In genomic region chr16:30369938-30370443, GRCh38 we compare ENCODE assay signal across 8 cellular contexts. TPM values are rescaled to one million over a fixed set of nuclear protein-coding genes. Genes with fewer than 3 reads are reported as not detected.
DNase-seq lines count a peak whose midpoint lies in the region; ATAC-seq, FAIRE-seq and TF ChIP-seq lines count a peak whose summit lies in the region.

No MANE protein-coding gene starts in this region.

- peak in 1 of 7 experiments; percentile 11 for TF ChIP-seq CTCF in stomach (IDR thresholded peaks at IDR 0.05)

- H3K36me3 Mint-ChIP-seq in T-cell: peaks cover 11% of the 10 kb centered on the region

- no peak for TF ChIP-seq EP300 in stomach (IDR thresholded peaks at IDR 0.05)

- peak overlapping the region; percentile 79 to 83 (median 80) for H3K4me3 Mint-ChIP-seq in T-cell

- FAIRE-seq in H54 (lab: Jason Lieb, UNC): no peak

- peak overlapping the region; percentile 77 for H3K4me3 ChIP-seq in iPS DF 6.9 (ENCODE audit: low read length)
- H3K4me3 ChIP-seq in stomach: peak overlapping the region; percentile 86 to 98 (median 94)

- H3K9ac ChIP-seq in ES-I3 (ENCODE audit: low read depth, low read length): peak overlapping the region; percentile 58; the same call in 1 of the 2 replicates

- CTCF ChIA-PET in T-cell (lab: Charles Lee): interaction anchor here in 1 of 2 donors (1.0 to 1.7 kb wide), 6 partner anchors 15 to 240 kb away, joined by 3 to 32 read pairs (median 4); partner anchors contain the start of genes CD2BP2, DCTPP1 and ZNF771

- H3K27me3 ChIP-seq in iPS DF 6.9 (ENCODE audit: control insufficient read depth, insufficient read depth, low read length) (no peaks in the 10 kb centered on the region), stomach (no peaks in the 10 kb centered on the region)

- no peaks in the 10 kb centered on the region for H3K27me3 Mint-ChIP-seq in T-cell

- no peak overlapping the region for H3K27ac ChIP-seq in iPS DF 6.9 (ENCODE audit: low read length)
- H3K27ac ChIP-seq in stomach: peak overlapping the region; percentile 66 to 97 (median 84)

- POLR2A ChIA-PET in T-cell (lab: Charles Lee): interaction anchor here (1.3 to 1.7 kb wide), 2 partner anchors 13 kb away, joined by 5 to 6 read pairs; partner anchors contain the start of gene SEPTIN1 (in 2 of the 2)

- intact Hi-C loops in stomach (cut with DNase I; ENCODE audit: low total_unique reads): loop anchor here (10.0 kb wide), 1 partner anchor 45 kb away; no protein-coding TSS in a partner anchor

- peak overlapping the region; percentile 93 to 95 for H3K27ac Mint-ChIP-seq in T-cell

- no CpG with 5 or more reads among the region's 73 CpGs for WGBS in iPS DF 6.9 (ENCODE audit: insufficient coverage, insufficient read length)
- 0 to 1% (median 1%) methylated on average over 31 to 73 of the region's 73 CpGs for WGBS in stomach, 5 donors

- no peaks in the 10 kb centered on the region; the same call in 1 of the 2 replicates for H3K36me3 ChIP-seq in ES-I3 (ENCODE audit: insufficient read depth, low read length)
- no peaks in the 10 kb centered on the region for H3K36me3 ChIP-seq in iPS DF 6.9 (ENCODE audit: control insufficient read depth, insufficient read depth, low read length)
- peaks cover 5 to 19% (median 17%) of the 10 kb centered on the region in 4 donors for H3K36me3 ChIP-seq in stomach

- DNase-seq in H54 (ENCODE audit: insufficient read length, low spot score) (no peak), T-cell (no peak), iPS DF 6.9 (ENCODE audit: low read depth, low spot score) (no peak), stomach (no peak), cerebellum (ENCODE audit: low spot score) (no peak), NCI-H1436 (lab: John Stamatoyannopoulos, UW) (no peak), NCI-H748 treated with DMSO at 0.1 percent for 48 hours (lab: John Stamatoyannopoulos, UW) (no peak)

- TF ChIP-seq POLR2A in H54 (IDR thresholded peaks at IDR 0.05; ENCODE audit: low read depth, low read length) (0 out of 2 replicates have a peak, but pooled peaks have one; percentile 60), stomach (IDR thresholded peaks at IDR 0.05) (no peak)

- H3K9me3 Mint-ChIP-seq in T-cell: no peaks in the 10 kb centered on the region

- H3K4me1 ChIP-seq in ES-I3 (ENCODE audit: insufficient read depth, low read length) (peaks cover 8% of the 10 kb centered on the region; the same call in 1 of the 2 replicates), iPS DF 6.9 (ENCODE audit: control insufficient read depth, insufficient read depth, low read length) (peaks cover 7% of the 10 kb centered on the region), stomach (peaks cover 33 to 55% (median 42%) of the 10 kb centered on the region in 4 donors)

- peaks cover 52 to 54% (median 53%) of the 10 kb centered on the region in 3 donors for H3K4me1 Mint-ChIP-seq in T-cell

- H3K9me3 ChIP-seq in ES-I3 (ENCODE audit: control insufficient read depth, insufficient read depth, low read length) (no peaks in the 10 kb centered on the region), iPS DF 6.9 (ENCODE audit: control insufficient read depth, insufficient read depth, low read length) (no peaks in the 10 kb centered on the region), stomach (no peaks in the 10 kb centered on the region)

- peak; percentile 5 to 11 (median 6) for ATAC-seq in T-cell (replicated peaks in 1 of 4)

RNA-seq across cellular contexts. Expression of gene TBC1D10B, which starts 0.3 kb away (rescaled TPM):
- 10 to 100 TPM; 24.0 to 60.1 (median 52.5) TPM for total RNA-seq in T-cell
- 10 to 100 TPM; 25.1 to 89.2 (median 33.2) TPM for total RNA-seq in stomach
- 10 to 100 TPM; 20.5 to 25.0 (median 22.0) TPM for polyA plus RNA-seq in stomach
- total RNA-seq in cerebellum: 20.5 TPM

RNA-seq across cellular contexts. Expression of gene MYL11, which starts 4.6 kb away (rescaled TPM):
- 1 to 10 TPM in 2 of 5 donors, under 1 TPM in 1, not detected in 2; 0.91 to 1.3 (median 1.1) TPM for total RNA-seq in T-cell
- not detected for total RNA-seq in stomach
- polyA plus RNA-seq in stomach: 1 to 10 TPM in 2 of 3 donors, not detected in 1; 1.6 to 4.7 TPM
- 1.00 TPM for total RNA-seq in cerebellum

RNA-seq across cellular contexts. Expression of gene SEPTIN1, which starts 12.4 kb away (rescaled TPM):
- total RNA-seq in T-cell (100 to 1,000 TPM; 191 to 259 (median 229) TPM), stomach (1 to 10 TPM in 3 of 5 donors, under 1 TPM in 1, not detected in 1; 0.72 to 6.2 (median 3.9) TPM), cerebellum (not detected)
- polyA plus RNA-seq in stomach: 10 to 100 TPM in 1 of 3 donors, 1 to 10 TPM in 2; 5.2 to 10.5 (median 7.0) TPM

RNA-seq across cellular contexts. Expression of gene CD2BP2, which starts 14.9 kb away (rescaled TPM):
- 10 to 100 TPM; 38.9 to 80.3 (median 73.3) TPM for total RNA-seq in T-cell
- total RNA-seq in stomach: 10 to 100 TPM in 4 of 5 donors, 1 to 10 TPM in 1; 8.8 to 30.8 (median 18.3) TPM
- 10 to 100 TPM; 37.1 to 45.2 (median 41.4) TPM for polyA plus RNA-seq in stomach
- total RNA-seq in cerebellum: 26.3 TPM

RNA-seq across cellular contexts. Expression of gene ZNF48, which starts 25.2 kb away (rescaled TPM):
- total RNA-seq in T-cell (10 to 100 TPM in 3 of 5 donors, 1 to 10 TPM in 2; 7.3 to 17.5 (median 16.4) TPM), stomach (10 to 100 TPM in 1 of 5 donors, 1 to 10 TPM in 4; 4.0 to 33.6 (median 5.4) TPM), cerebellum (16.7 TPM)
- 1 to 10 TPM; 3.9 to 5.5 (median 4.6) TPM for polyA plus RNA-seq in stomach

Comparison
In these comparisons a context has a peak if more than half of its experiments do, and no peak if none do; other contexts are left out.
1. RNA of gene SEPTIN1, which starts 12.4 kb away (total RNA-seq): 191 to 259 TPM in T-cell; 0.72 to 6.2 TPM in stomach and not detected in cerebellum (single experiment); every median in the first group is over 10 times any median in the second.